8 cellular contexts compared by ENCODE assay signal in the genomic region with DNA sequence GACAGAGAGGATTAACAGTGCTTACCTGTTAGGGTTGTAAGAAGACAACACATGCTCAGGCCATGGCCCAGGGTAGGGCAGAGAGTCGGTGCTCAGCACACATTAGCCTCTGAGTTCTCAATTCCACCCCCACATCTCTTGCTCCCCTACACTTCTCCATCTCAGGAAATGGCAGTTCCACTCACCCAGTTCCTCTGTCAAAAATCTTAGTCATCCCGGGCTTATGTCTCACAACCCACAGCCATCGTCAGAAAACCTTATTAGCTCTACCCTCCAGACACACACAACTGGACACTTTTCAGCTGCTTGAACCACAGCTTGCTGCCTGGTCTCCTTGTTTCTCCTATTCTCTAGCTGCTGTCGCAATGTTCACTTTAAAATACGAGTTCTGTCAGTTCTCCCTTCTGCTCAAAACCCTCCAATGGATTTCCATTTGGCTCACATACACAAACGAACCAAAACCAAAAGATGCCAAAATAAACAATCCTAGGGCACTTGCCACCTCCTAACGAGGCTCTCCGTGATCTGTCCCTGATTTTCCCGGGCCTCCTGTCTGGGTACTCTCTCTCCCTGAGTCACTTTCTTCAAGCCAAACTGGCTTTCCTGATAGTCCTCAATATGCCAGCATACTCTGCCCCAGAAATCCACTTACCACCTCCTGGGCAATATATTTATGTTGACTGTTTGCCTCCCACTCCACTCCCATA.
DNase-seq lines count a peak whose midpoint lies in the region; ATAC-seq and TF ChIP-seq lines count a peak whose summit lies in the region.

No MANE protein-coding gene starts in this region.

- H3K9me3 ChIP-seq in mammary epithelial cell (replicated peaks; ENCODE audit: insufficient read depth, low read length): no peaks in the 10 kb centered on the region
- H3K9me3 ChIP-seq in sigmoid colon: no peaks in the 10 kb centered on the region

- in situ Hi-C loops in KBM-7 (cut with MboI; ENCODE audit: low pct_unique_long_range_greater_than_20kb, low sequenced_read_pairs) (no loop called here), mammary epithelial cell (cut with MboI; ENCODE audit: low sequenced_read_pairs in 2 of 2) (no loop called here)

- no TSS peak for BruUV-seq in mammary epithelial cell (replicated peaks; lab: Mats Ljungman, UMichigan)

- no peaks in the 10 kb centered on the region for H4K20me1 ChIP-seq in mammary epithelial cell (ENCODE audit: insufficient read depth, low read length)

- no peak overlapping the region for H3K9ac ChIP-seq in mammary epithelial cell (ENCODE audit: insufficient read depth, low read length)

- CTCF ChIA-PET in mammary epithelial cell (lab: Charles Lee; ENCODE audit: low non-redundant PET): no interaction called here

- H3K79me2 ChIP-seq in mammary epithelial cell (ENCODE audit: insufficient read depth, low read length): no peaks in the 10 kb centered on the region

- ATAC-seq in GM21526 (IDR thresholded peaks at IDR 0.05; ENCODE audit: low FRiP score, unreplicated experiment): peak; percentile 55

- H3K27me3 ChIP-seq in mammary epithelial cell (ENCODE audit: insufficient read depth, low read length) (no peaks in the 10 kb centered on the region), sigmoid colon (no peaks in the 10 kb centered on the region)

- H3K36me3 ChIP-seq in mammary epithelial cell (ENCODE audit: insufficient read depth, low read length) (peaks cover 12% of the 10 kb centered on the region), sigmoid colon (peaks cover 0 to 17% (median 2%) of the 10 kb centered on the region in 4 donors)

- TF ChIP-seq POLR2A in sigmoid colon (IDR thresholded peaks at IDR 0.05): no peak

- H2AFZ ChIP-seq in mammary epithelial cell (ENCODE audit: low read depth, low read length): no peak overlapping the region

- dilution Hi-C loops in mammary epithelial cell (cut with HindIII; ENCODE audit: low sequenced_read_pairs): no loop called here

- no peak for TF ChIP-seq CTCF in GM12865 (IDR thresholded peaks at IDR 0.05; ENCODE audit: insufficient read depth, low read depth, low read length, missing control alignments)
- no peak for TF ChIP-seq CTCF in mammary epithelial cell (conservative IDR thresholded peaks at IDR 0.05 in 1 of 2, IDR thresholded peaks at IDR 0.05 in 1 of 2; ENCODE audit: extremely low read depth in 1 of 2, insufficient read depth in 1 of 2, low read depth in 1 of 2, low read length in 2 of 2)
- no peak for TF ChIP-seq CTCF in sigmoid colon (IDR thresholded peaks at IDR 0.05)

- peak; percentile 82 for DNase-seq in GM12865 (ENCODE audit: low read depth)
- DNase-seq in KBM-7: peak; percentile 51
- peak; percentile 73 for DNase-seq in mammary epithelial cell
- no peak for DNase-seq in NCI-H510A (lab: John Stamatoyannopoulos, UW)
- no peak for DNase-seq in cerebellar nuclear complex (lab: John Stamatoyannopoulos, UW)
- no peak for DNase-seq in NCI-H187 treated with DMSO at 0.1 percent for 48 hours (lab: John Stamatoyannopoulos, UW)
- no peak for DNase-seq in sigmoid colon

- no peak overlapping the region for H3K4me2 ChIP-seq in mammary epithelial cell (ENCODE audit: insufficient read depth, low read depth, low read length)

- TF ChIP-seq EP300 in sigmoid colon (IDR thresholded peaks at IDR 0.05): no peak

- intact Hi-C loops in mammary epithelial cell (cut with micrococcal nuclease): no loop called here
- intact Hi-C loops in sigmoid colon (cut with DNase I): no loop called here

- H3K4me1 ChIP-seq in mammary epithelial cell (ENCODE audit: insufficient read depth, low read length): peaks cover 36% of the 10 kb centered on the region
- H3K4me1 ChIP-seq in sigmoid colon: no peaks in the 10 kb centered on the region

- H3K27ac ChIP-seq in mammary epithelial cell (ENCODE audit: insufficient read depth, low read depth, low read length) (peak overlapping the region; percentile 34), sigmoid colon (no peak overlapping the region)

- 53% methylated on average over 9 of the region's 9 CpGs for WGBS in mammary epithelial cell (ENCODE audit: low coverage, missing lambda C conversion rate)
- 67 to 74% methylated on average over 9 of the region's 9 CpGs for WGBS in sigmoid colon, 2 donors

- H3K4me3 ChIP-seq in GM12865 (ENCODE audit: low read depth, low read length) (no peak overlapping the region), mammary epithelial cell (replicated peaks in 1 of 3; ENCODE audit: insufficient read depth in 1 of 3, low read depth in 2 of 3, low read length in 3 of 3) (no peak overlapping the region), sigmoid colon (no peak overlapping the region)

Comparison
In these comparisons a context has a peak if more than half of its experiments do, and no peak if none do; other contexts are left out.
1. DNase-seq: peak in GM12865 (single experiment), KBM-7 (single experiment) and mammary epithelial cell (single experiment); none in NCI-H510A (single experiment), cerebellar nuclear complex (0 of 2), NCI-H187 treated with DMSO at 0.1 percent for 48 hours (single experiment) and sigmoid colon (single experiment).